Comparison of ENCODE assay signal across 9 cellular contexts in genomic region chr10:26725837-26726727, GRCh38.
DNase-seq lines count a peak whose midpoint lies in the region; TF ChIP-seq lines count a peak whose summit lies in the region.
"Had no signal": no experiment of that assay in that cellular context is flagged by ENCODE, and none has a peak within 500 bp of the region (broad histone marks: within the 10 kb centered on the region; RNA-seq: fewer than 3 reads in every experiment).

No MANE protein-coding gene starts in this region.

- CTCF ChIA-PET in AG04449 (lab: Yijun Ruan, JAX), result interaction anchor here (0.6 to 10.3 kb wide), 42 partner anchors 9 to 634 kb away, joined by 3 to 361 read pairs (median 4); partner anchors contain the start of genes ABI1 and PDSS1

- TF ChIP-seq CTCF in AG04449 (IDR thresholded peaks at IDR 0.05; ENCODE audit: insufficient read depth, low read length, missing control alignments) (peak; percentile 65), GM12865 (IDR thresholded peaks at IDR 0.05; ENCODE audit: insufficient read depth, low read depth, low read length, missing control alignments) (peak; percentile 78), LNCaP clone FGC (IDR thresholded peaks at IDR 0.05; ENCODE audit: control insufficient read depth, extremely low read depth, insufficient read depth) (peak; percentile 86)

- H3K27ac ChIP-seq in caudate nucleus (ENCODE audit: low read depth, low read length), result no peak overlapping the region
- H3K27ac ChIP-seq: skin epidermis had no signal

- no peak overlapping the region for H3K4me3 ChIP-seq in AG04449 (ENCODE audit: low read depth, low read length)
- no peak overlapping the region for H3K4me3 ChIP-seq in GM12865 (ENCODE audit: low read depth, low read length)
- H3K4me3 ChIP-seq in LNCaP clone FGC (ENCODE audit: low read depth, low read length), result no peak overlapping the region
- H3K4me3 ChIP-seq: skin epidermis had no signal

- POLR2A ChIA-PET in AG04449 (lab: Yijun Ruan, JAX), result no interaction called here

- DNase-seq in AG04449 (ENCODE audit: low read depth, low spot score) (no peak), GM12865 (ENCODE audit: low read depth) (peak; percentile 64), LNCaP clone FGC (ENCODE audit: low read depth) (peak; percentile 31), T-helper 9 cell (peak; percentile 10), caudate nucleus (lab: John Stamatoyannopoulos, UW) (peak in 45 of 61 donors; percentile 1 to 82 (median 35)), kidney glomerular epithelial cell (lab: John Stamatoyannopoulos, UW) (peak; percentile 22)
- DNase-seq in stimulated activated CD8-positive, alpha-beta memory T cell treated with anti-CD3 and anti-CD28 coated beads, Interleukin-12 subunit alpha, Interleukin-12 subunit beta, amount 100 ng/mL, for 1 hour (ENCODE audit: low read depth), result peak; percentile 18
- DNase-seq in NK-92 treated with Interleukin-12 subunit alpha and Interleukin-12 subunit beta, amount 100 ng/mL, for 24 hours (lab: John Stamatoyannopoulos, UW), result no peak

Comparison
In these comparisons a context has a peak if more than half of its experiments do, and no peak if none do; other contexts are left out.
1. DNase-seq: peak in GM12865 (single experiment), LNCaP clone FGC (single experiment), T-helper 9 cell (single experiment), caudate nucleus (45 of 61), kidney glomerular epithelial cell (single experiment) and stimulated activated CD8-positive, alpha-beta memory T cell treated with anti-CD3 and anti-CD28 coated beads, Interleukin-12 subunit alpha, Interleukin-12 subunit beta, amount 100 ng/mL, for 1 hour (single experiment); none in AG04449 (single experiment) and NK-92 treated with Interleukin-12 subunit alpha and Interleukin-12 subunit beta, amount 100 ng/mL, for 24 hours (single experiment).
2. Peak in every context shown above with its lines, with median percentiles within 50 percentile points of each other: CTCF ChIP-seq.